ENCODE assay signal across 8 cellular contexts in the genomic region with DNA sequence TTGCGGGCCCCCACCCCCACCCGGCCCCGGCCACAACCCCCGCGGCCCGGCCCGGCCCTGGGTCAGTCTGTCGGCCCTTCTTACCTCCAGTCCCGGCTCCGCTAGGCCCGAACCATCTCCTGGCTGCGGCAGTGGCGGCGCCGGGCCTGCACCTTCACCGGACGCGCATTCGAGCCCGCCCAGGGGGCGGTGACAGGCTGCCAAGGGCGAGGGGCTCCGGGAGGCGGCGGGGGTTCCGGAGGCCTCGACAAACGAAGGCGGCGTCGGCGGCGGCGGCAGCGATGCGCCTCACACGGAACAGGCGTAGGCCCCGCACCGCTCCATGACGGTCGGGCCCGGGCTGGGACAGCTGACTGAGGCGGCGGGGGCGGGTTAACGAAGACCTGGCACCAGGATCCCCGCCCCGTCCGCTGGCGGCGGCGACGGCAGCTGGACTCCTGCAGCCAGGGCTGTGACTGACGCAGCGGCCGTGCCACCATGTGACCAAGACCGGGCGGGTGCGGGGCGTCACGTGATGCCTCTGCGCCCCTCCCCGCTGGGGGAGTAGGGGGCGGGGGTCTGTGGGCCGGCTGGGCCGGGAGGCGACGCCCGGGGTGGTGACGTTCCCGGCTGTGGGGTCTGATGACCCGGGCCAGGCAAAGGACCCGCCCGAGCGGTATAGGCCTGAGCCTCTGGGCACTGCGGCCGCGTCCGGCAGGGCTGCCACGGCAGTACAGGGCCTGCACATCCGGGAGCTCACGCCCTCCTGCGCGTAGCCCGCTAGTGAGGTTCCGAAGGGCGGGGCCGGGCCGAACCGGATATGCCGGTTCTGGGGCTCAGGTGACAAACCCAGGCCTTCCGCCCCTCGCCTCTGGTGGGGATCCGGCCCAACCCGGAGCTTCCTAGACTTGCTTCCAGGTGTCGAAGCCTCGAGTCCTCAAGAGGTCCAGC.
DNase-seq lines count a peak whose midpoint lies in the region; ATAC-seq lines count a peak whose summit lies in the region.

Gene AFF4, minus strand, starts transcription at position 460 of the 930 bp plus-strand sequence. CDS start 26,445 bp downstream, outside the sequence.

- peak; percentile 94 for ATAC-seq in GM18867 (IDR thresholded peaks at IDR 0.05; ENCODE audit: unreplicated experiment)
- ATAC-seq in HG03103 (IDR thresholded peaks at IDR 0.05; ENCODE audit: low read depth, unreplicated experiment): peak; percentile 92

- DNase-seq in ACHN (peak; percentile 93), NCI-H2196 treated with DMSO at 0.1 percent for 48 hours (lab: John Stamatoyannopoulos, UW; ENCODE audit: unreplicated experiment) (peak; percentile 97), iris pigment epithelial cell (ENCODE audit: low read depth) (peak; percentile 96)
- peak; percentile 67 to 87 (median 76) for DNase-seq in activated CD4-positive, CD25-positive, alpha-beta regulatory T cell (lab: John Stamatoyannopoulos, UW)
- peak; percentile 85 for DNase-seq in central memory CD4-positive, alpha-beta T cell
- DNase-seq in stimulated activated CD4-positive, alpha-beta T cell treated with anti-CD3 and anti-CD28 coated beads, Interleukin-12 subunit alpha, Interleukin-12 subunit beta, amount 100 ng/mL, for 4 hours: peak; percentile 82

- in situ Hi-C loops in ACHN (cut with HindIII; ENCODE audit: low pct_ligation_motif_present, low pct_unique_long_range_greater_than_20kb, low sequenced_read_pairs): no loop called here

Comparison
In these comparisons a context has a peak if more than half of its experiments do, and no peak if none do; other contexts are left out.
1. Peak in every context shown above with its lines: DNase-seq and ATAC-seq.